1 cellular context compared by ENCODE assay signal in genomic region chr20:36951198-36951976, GRCh38.
A peak's percentile ranks its signal among the peaks of the same experiment; 100 is the strongest.
TF ChIP-seq lines count a peak whose summit lies in the region.

TSS of gene SAMHD1 (minus strand) at chr20:36951708. CDS start at chr20:36951643, 65 bp downstream.

TF ChIP-seq in HepG2, 621 proteins besides CTCF, POLR2A, EP300 and RAD21 (continued from another document and continues in another):
- TF ChIP-seq HBP1 (CRISPR knock-in tag; IDR thresholded peaks at IDR 0.05; ENCODE audit: low read depth) = peak; percentile 56
- TF ChIP-seq ZNF431 (CRISPR knock-in tag; IDR thresholded peaks at IDR 0.05; ENCODE audit: borderline replicate concordance, low read depth) = 0 out of 2 replicates have a peak, but pooled peaks have one; percentile 22
- 0 out of 2 replicates have a peak, but pooled peaks have one; percentile 17 for TF ChIP-seq ZNF800 (CRISPR knock-in tag; IDR thresholded peaks at IDR 0.05)
- TF ChIP-seq BHLHE40 (IDR thresholded peaks at IDR 0.05; ENCODE audit: low read length) = no peak; the same call in 1 of the 2 replicates
- TF ChIP-seq PTBP1 (IDR thresholded peaks at IDR 0.05; ENCODE audit: low read depth, low read length, poor library complexity, severe bottlenecking) = peak; percentile 19
- TF ChIP-seq ZNF224 (CRISPR knock-in tag; IDR thresholded peaks at IDR 0.05) = no peak
- no peak for TF ChIP-seq BCLAF1 (IDR thresholded peaks at IDR 0.05)
- TF ChIP-seq SIN3B (IDR thresholded peaks at IDR 0.05; ENCODE audit: low read length) = no peak; the same call in 1 of the 2 replicates
- TF ChIP-seq ARNT2 (CRISPR knock-in tag; IDR thresholded peaks at IDR 0.05; ENCODE audit: low read depth) = no peak; the same call in 1 of the 2 replicates
- TF ChIP-seq CBX1 (IDR thresholded peaks at IDR 0.05; ENCODE audit: low read depth) = no peak
- 0 out of 2 replicates have a peak, but pooled peaks have one; percentile 44 for TF ChIP-seq ZNF652 (CRISPR knock-in tag; IDR thresholded peaks at IDR 0.05; ENCODE audit: borderline replicate concordance, low read depth)
- TF ChIP-seq NCOA2 (CRISPR knock-in tag; IDR thresholded peaks at IDR 0.05) = no peak
- peak; percentile 88; the same call in 1 of the 2 replicates for TF ChIP-seq ZBTB10 (CRISPR knock-in tag; IDR thresholded peaks at IDR 0.05; ENCODE audit: borderline replicate concordance)
- TF ChIP-seq SMYD3 (CRISPR knock-in tag; IDR thresholded peaks at IDR 0.05) = no peak; the same call in 1 of the 2 replicates
- peak; percentile 87 for TF ChIP-seq ZNF891 (CRISPR knock-in tag; IDR thresholded peaks at IDR 0.05)
- TF ChIP-seq ZBTB44 (CRISPR knock-in tag; IDR thresholded peaks at IDR 0.05) = no peak
- no peak for TF ChIP-seq HOXA7 (CRISPR knock-in tag; IDR thresholded peaks at IDR 0.05)
- TF ChIP-seq MLXIP (CRISPR knock-in tag; IDR thresholded peaks at IDR 0.05; ENCODE audit: borderline replicate concordance) = no peak
- peak; percentile 91 for TF ChIP-seq TMF1 (CRISPR knock-in tag; IDR thresholded peaks at IDR 0.05; ENCODE audit: low read depth)
- peak; percentile 22; the same call in 1 of the 2 replicates for TF ChIP-seq E2F5 (CRISPR knock-in tag; conservative IDR thresholded peaks at IDR 0.05)
- TF ChIP-seq MIER2 (CRISPR knock-in tag; IDR thresholded peaks at IDR 0.05) = peak; percentile 58
- TF ChIP-seq ZSCAN31 (CRISPR knock-in tag; IDR thresholded peaks at IDR 0.05; ENCODE audit: low read depth) = peak; percentile 98
- TF ChIP-seq ZFAT (CRISPR knock-in tag; conservative IDR thresholded peaks at IDR 0.05) = no peak
- peak; percentile 96; the same call in 1 of the 2 replicates for TF ChIP-seq ZNF383 (CRISPR knock-in tag; IDR thresholded peaks at IDR 0.05; ENCODE audit: borderline replicate concordance)
- peak; percentile 65; the same call in 1 of the 2 replicates for TF ChIP-seq ZNF768 (CRISPR knock-in tag; IDR thresholded peaks at IDR 0.05)
- no peak for TF ChIP-seq HMG20B (CRISPR knock-in tag; conservative IDR thresholded peaks at IDR 0.05)
- peak; percentile 88; the same call in 1 of the 2 replicates for TF ChIP-seq IRF9 (CRISPR knock-in tag; IDR thresholded peaks at IDR 0.05; ENCODE audit: borderline replicate concordance)
- TF ChIP-seq REL (CRISPR knock-in tag; conservative IDR thresholded peaks at IDR 0.05) = peak; percentile 91; the same call in 1 of the 2 replicates
- TF ChIP-seq ZNF562 (CRISPR knock-in tag; IDR thresholded peaks at IDR 0.05; ENCODE audit: borderline replicate concordance) = no peak; the same call in 1 of the 2 replicates
- TF ChIP-seq ZNF615 (CRISPR knock-in tag; IDR thresholded peaks at IDR 0.05; ENCODE audit: borderline replicate concordance) = 0 out of 2 replicates have a peak, but pooled peaks have one; percentile 25
- TF ChIP-seq DR1 (CRISPR knock-in tag; IDR thresholded peaks at IDR 0.05) = peak; percentile 72; the same call in 1 of the 2 replicates
- no peak for TF ChIP-seq NR2F1 (CRISPR knock-in tag; IDR thresholded peaks at IDR 0.05)
- no peak for TF ChIP-seq ZNF101 (CRISPR knock-in tag; IDR thresholded peaks at IDR 0.05; ENCODE audit: borderline replicate concordance, low read depth)
- no peak for TF ChIP-seq FOXM1 (CRISPR knock-in tag; IDR thresholded peaks at IDR 0.05)
- no peak; the same call in 1 of the 2 replicates for TF ChIP-seq ZNF138 (CRISPR knock-in tag; IDR thresholded peaks at IDR 0.05; ENCODE audit: low read depth)
- TF ChIP-seq ZBTB7A (CRISPR knock-in tag; IDR thresholded peaks at IDR 0.05) = peak; percentile 54; the same call in 1 of the 2 replicates
- TF ChIP-seq ELF1 (CRISPR knock-in tag; IDR thresholded peaks at IDR 0.05) = no peak; the same call in 1 of the 2 replicates
- no peak for TF ChIP-seq CREBL2 (CRISPR knock-in tag; IDR thresholded peaks at IDR 0.05; ENCODE audit: borderline replicate concordance)
- no peak for TF ChIP-seq MAFK (conservative IDR thresholded peaks at IDR 0.05 in 1 of 2, IDR thresholded peaks at IDR 0.05 in 1 of 2; ENCODE audit: low read length in 2 of 2)
- no peak for TF ChIP-seq ZNF816 (CRISPR knock-in tag; IDR thresholded peaks at IDR 0.05; ENCODE audit: borderline replicate concordance)
- 0 out of 2 replicates have a peak, but pooled peaks have one; percentile 15 for TF ChIP-seq TERF1 (CRISPR knock-in tag; IDR thresholded peaks at IDR 0.05)
- no peak for TF ChIP-seq ADNP (CRISPR knock-in tag; IDR thresholded peaks at IDR 0.05)
- peak; percentile 99; the same call in 1 of the 2 replicates for TF ChIP-seq ZNF598 (CRISPR knock-in tag; IDR thresholded peaks at IDR 0.05; ENCODE audit: borderline replicate concordance)
- peak; percentile 39; the same call in 1 of the 2 replicates for TF ChIP-seq ZNF235 (CRISPR knock-in tag; IDR thresholded peaks at IDR 0.05; ENCODE audit: borderline replicate concordance)
- no peak for TF ChIP-seq ZNF17 (CRISPR knock-in tag; IDR thresholded peaks at IDR 0.05)
- peak; percentile 94 for TF ChIP-seq ZNF556 (CRISPR knock-in tag; IDR thresholded peaks at IDR 0.05; ENCODE audit: borderline replicate concordance)
- peak; percentile 77 for TF ChIP-seq SPEN (CRISPR knock-in tag; IDR thresholded peaks at IDR 0.05; ENCODE audit: low read depth)
